ENCODE assay signal across 2 cellular contexts in the genomic region with DNA sequence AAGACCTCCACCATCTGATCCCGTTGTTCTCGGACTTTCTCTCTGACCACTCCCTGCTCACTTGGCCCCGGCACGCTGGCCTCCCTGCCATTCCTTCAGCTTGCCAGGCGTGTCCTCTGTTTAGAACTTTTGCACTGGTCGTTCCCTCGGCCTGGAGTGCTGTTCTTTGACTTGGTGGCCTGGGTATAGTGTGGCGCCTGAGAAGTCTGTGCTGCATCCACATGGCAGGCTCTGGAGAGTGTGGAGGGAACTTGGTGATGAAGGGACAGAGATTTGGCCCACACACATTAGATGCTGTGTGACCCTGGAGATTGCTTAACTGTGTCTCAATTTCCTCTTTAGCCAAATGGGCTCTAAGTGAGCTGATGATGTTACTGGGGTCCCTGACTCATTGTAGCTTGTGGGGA.
TF ChIP-seq lines count a peak whose summit lies in the region.

No MANE protein-coding gene starts in this region.

TF ChIP-seq in A549, 52 proteins besides CTCF, POLR2A, EP300 and RAD21:
- no peak for TF ChIP-seq HDAC2 (IDR thresholded peaks at IDR 0.05)
- no peak for TF ChIP-seq HEYL (CRISPR knock-in tag; IDR thresholded peaks at IDR 0.05)

TF ChIP-seq in IMR-90, 13 proteins besides CTCF, POLR2A, EP300 and RAD21:
- TF ChIP-seq CEBPB (IDR thresholded peaks at IDR 0.05; ENCODE audit: low read depth, low read length): peak; percentile 82
- TF ChIP-seq, protein P1, sequence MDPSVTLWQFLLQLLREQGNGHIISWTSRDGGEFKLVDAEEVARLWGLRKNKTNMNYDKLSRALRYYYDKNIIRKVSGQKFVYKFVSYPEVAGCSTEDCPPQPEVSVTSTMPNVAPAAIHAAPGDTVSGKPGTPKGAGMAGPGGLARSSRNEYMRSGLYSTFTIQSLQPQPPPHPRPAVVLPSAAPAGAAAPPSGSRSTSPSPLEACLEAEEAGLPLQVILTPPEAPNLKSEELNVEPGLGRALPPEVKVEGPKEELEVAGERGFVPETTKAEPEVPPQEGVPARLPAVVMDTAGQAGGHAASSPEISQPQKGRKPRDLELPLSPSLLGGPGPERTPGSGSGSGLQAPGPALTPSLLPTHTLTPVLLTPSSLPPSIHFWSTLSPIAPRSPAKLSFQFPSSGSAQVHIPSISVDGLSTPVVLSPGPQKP (IDR thresholded peaks at IDR 0.05; ENCODE audit: borderline replicate concordance, low read depth, low read length): no peak
